In genomic region chr6:33201935-33202334, GRCh38 we compare ENCODE assay signal across 8 cellular contexts. TPM values are rescaled to one million over a fixed set of nuclear protein-coding genes. Genes with fewer than 3 reads are reported as not detected.
DNase-seq lines count a peak whose midpoint lies in the region; ATAC-seq and TF ChIP-seq lines count a peak whose summit lies in the region.

No MANE protein-coding gene starts in this region.

- no peaks in the 10 kb centered on the region for H3K27me3 Mint-ChIP-seq in CD4-positive, alpha-beta T cell
- peaks cover 18% of the 10 kb centered on the region for H3K27me3 Mint-ChIP-seq in endodermal cell (ENCODE audit: insufficient read depth)

- H4K20me1 ChIP-seq in OCI-LY3 (ENCODE audit: insufficient read depth, low read length) (no peaks in the 10 kb centered on the region; the same call in 1 of the 2 replicates), osteoblast (ENCODE audit: insufficient read depth, low read length) (peaks cover 51% of the 10 kb centered on the region)

- H3K79me2 ChIP-seq in OCI-LY3 (ENCODE audit: low read length), result peaks cover 36% of the 10 kb centered on the region
- peaks cover 66% of the 10 kb centered on the region for H3K79me2 ChIP-seq in osteoblast (ENCODE audit: insufficient read depth, low read length)

- H3K4me3 ChIP-seq in OCI-LY3 (ENCODE audit: low read length) (peak overlapping the region; percentile 97), endodermal cell (ENCODE audit: low read length) (peak overlapping the region; percentile 99), osteoblast (ENCODE audit: insufficient read depth, low read length) (peak overlapping the region; percentile 81), sigmoid colon (peak overlapping the region in 2 of 4 donors; percentile 77 to 90)

- CTCF ChIA-PET in CD4-positive, alpha-beta T cell (lab: Charles Lee), result no interaction called here

- ATAC-seq in CD4-positive, alpha-beta T cell (ENCODE audit: poor library complexity), result no peak
- no peak for ATAC-seq in HG03097 (IDR thresholded peaks at IDR 0.05; ENCODE audit: low FRiP score, unreplicated experiment)

- H3K9me3 Mint-ChIP-seq in CD4-positive, alpha-beta T cell, result no peaks in the 10 kb centered on the region
- no peaks in the 10 kb centered on the region for H3K9me3 Mint-ChIP-seq in endodermal cell

- peaks cover 23% of the 10 kb centered on the region for H3K36me3 ChIP-seq in OCI-LY3 (replicated peaks; ENCODE audit: low read depth, low read length)
- peaks cover 24% of the 10 kb centered on the region for H3K36me3 ChIP-seq in endodermal cell (ENCODE audit: control insufficient read depth, insufficient read depth, low read length)
- H3K36me3 ChIP-seq in osteoblast (ENCODE audit: insufficient read depth, low read length), result peaks cover 33% of the 10 kb centered on the region
- peaks cover 13 to 35% (median 17%) of the 10 kb centered on the region in 4 donors for H3K36me3 ChIP-seq in sigmoid colon

- H3K9me3 ChIP-seq in CD4-positive, alpha-beta T cell (ENCODE audit: control insufficient read depth, low read length), result no peaks in the 10 kb centered on the region
- H3K9me3 ChIP-seq in OCI-LY3 (ENCODE audit: insufficient read depth, low read length) (no peaks in the 10 kb centered on the region), endodermal cell (ENCODE audit: control insufficient read depth, low read length) (no peaks in the 10 kb centered on the region), osteoblast (ENCODE audit: low read depth, low read length) (no peaks in the 10 kb centered on the region), sigmoid colon (no peaks in the 10 kb centered on the region)

- no peak overlapping the region for H3K27ac ChIP-seq in CD4-positive, alpha-beta T cell (ENCODE audit: low read depth, low read length)
- H3K27ac ChIP-seq in OCI-LY3 (ENCODE audit: low read length) (no peak overlapping the region), endodermal cell (ENCODE audit: low read depth, low read length) (no peak overlapping the region), osteoblast (ENCODE audit: low read depth, low read length) (peak overlapping the region; percentile 98), sigmoid colon (peak overlapping the region in 2 of 4 donors; percentile 96 to 98)

- H3K4me2 ChIP-seq in OCI-LY3 (ENCODE audit: low read length) (peak overlapping the region; percentile 100), osteoblast (ENCODE audit: insufficient read depth, low read length) (peak overlapping the region; percentile 99)

- peak overlapping the region; percentile 98 for H3K4me3 Mint-ChIP-seq in CD4-positive, alpha-beta T cell
- H3K4me3 Mint-ChIP-seq in endodermal cell, result peak overlapping the region; percentile 96

- no peaks in the 10 kb centered on the region for H3K27me3 ChIP-seq in CD4-positive, alpha-beta T cell (ENCODE audit: control insufficient read depth, insufficient read depth, low read length)
- no peaks in the 10 kb centered on the region for H3K27me3 ChIP-seq in OCI-LY3 (ENCODE audit: low read depth, low read length)
- H3K27me3 ChIP-seq in endodermal cell (ENCODE audit: control insufficient read depth, insufficient read depth, low read length, poor library complexity, severe bottlenecking), result no peaks in the 10 kb centered on the region
- H3K27me3 ChIP-seq in osteoblast (ENCODE audit: insufficient read depth, low read length), result no peaks in the 10 kb centered on the region
- H3K27me3 ChIP-seq in sigmoid colon, result no peaks in the 10 kb centered on the region

- peaks cover 74% of the 10 kb centered on the region for H3K36me3 Mint-ChIP-seq in CD4-positive, alpha-beta T cell (ENCODE audit: low read depth)
- peaks cover 26% of the 10 kb centered on the region for H3K36me3 Mint-ChIP-seq in endodermal cell (ENCODE audit: low read depth)

- H2AFZ ChIP-seq in OCI-LY3 (ENCODE audit: low read depth, low read length) (no peak overlapping the region), osteoblast (ENCODE audit: low read length) (no peak overlapping the region)

- H3K27ac Mint-ChIP-seq in CD4-positive, alpha-beta T cell, result peak overlapping the region; percentile 100
- H3K27ac Mint-ChIP-seq in endodermal cell, result peak overlapping the region; percentile 99

- peaks cover 88% of the 10 kb centered on the region for H3K4me1 Mint-ChIP-seq in CD4-positive, alpha-beta T cell (ENCODE audit: low read depth)
- H3K4me1 Mint-ChIP-seq in endodermal cell, result peaks cover 30% of the 10 kb centered on the region

- DNase-seq in CD4-positive, alpha-beta T cell, result no peak
- DNase-seq in endodermal cell (no peak), osteoblast (ENCODE audit: insufficient read length, low spot score, missing footprints) (peak; percentile 71), NOMO-1 (lab: John Stamatoyannopoulos, UW; ENCODE audit: unreplicated experiment in 2 of 2) (no peak), sigmoid colon (no peak), hippocampal formation (lab: John Stamatoyannopoulos, UW) (no peak)

- peaks cover 22% of the 10 kb centered on the region for H3K4me1 ChIP-seq in OCI-LY3 (ENCODE audit: low read length)
- H3K4me1 ChIP-seq in endodermal cell (ENCODE audit: control insufficient read depth, insufficient read depth, low read length), result peaks cover 7% of the 10 kb centered on the region
- H3K4me1 ChIP-seq in osteoblast (ENCODE audit: insufficient read depth, low read length), result peaks cover 67% of the 10 kb centered on the region
- H3K4me1 ChIP-seq in sigmoid colon, result peaks cover 0 to 68% (median 55%) of the 10 kb centered on the region in 4 donors

- WGBS in endodermal cell (ENCODE audit: insufficient coverage in 1 of 2, insufficient read length in 1 of 2), 2 experiments, result 86 to 91% methylated on average over 2 to 5 of the region's 6 CpGs
- WGBS in sigmoid colon, 2 donors, result 84 to 90% methylated on average over 6 of the region's 6 CpGs

- peak overlapping the region; percentile 98; the same call in 1 of the 2 replicates for H3K9ac ChIP-seq in OCI-LY3 (ENCODE audit: low read length)
- H3K9ac ChIP-seq in endodermal cell (ENCODE audit: extremely low read depth, low read length, poor library complexity, severe bottlenecking), result peak overlapping the region; percentile 99

- no peak for TF ChIP-seq POLR2A in sigmoid colon (IDR thresholded peaks at IDR 0.05)

- intact Hi-C loops in CD4-positive, alpha-beta T cell (cut with DNase I, micrococcal nuclease), result loop anchor here (2.0 to 10.0 kb wide), 7 partner anchors 69 to 1537 kb away; partner anchors contain the start of genes C6orf47 (in 1 of the 2), CSNK2B (in 1 of the 2), FKBPL (in 1 of the 2) and GPANK1 (in 1 of the 2)
- intact Hi-C loops in sigmoid colon (cut with DNase I), result loop anchor here (2.0 to 10.0 kb wide), 7 partner anchors 41 to 1007 kb away; partner anchors contain the start of genes BRD2, GPSM3, PBX2 and RPS18

- POLR2A ChIA-PET in CD4-positive, alpha-beta T cell (lab: Charles Lee), result no interaction called here

- TF ChIP-seq EP300 in sigmoid colon (IDR thresholded peaks at IDR 0.05), result no peak

- no peak for TF ChIP-seq CTCF in CD4-positive, alpha-beta T cell (IDR thresholded peaks at IDR 0.05)
- TF ChIP-seq CTCF in OCI-LY3 (IDR thresholded peaks at IDR 0.05; ENCODE audit: low read depth, low read length) (no peak), endodermal cell (conservative IDR thresholded peaks at IDR 0.05) (no peak), osteoblast (IDR thresholded peaks at IDR 0.05; ENCODE audit: extremely low read depth, low read depth, low read length) (no peak), sigmoid colon (IDR thresholded peaks at IDR 0.05) (no peak)

RNA-seq across cellular contexts. Expression of gene SLC39A7, which starts 1.3 kb away (rescaled TPM):
- 1 to 10 TPM; 8.6 to 9.6 TPM for total RNA-seq in CD4-positive, alpha-beta T cell
- total RNA-seq in endodermal cell (100 to 1,000 TPM; 123 to 163 TPM), osteoblast (108 and 109 TPM in 2 replicates), sigmoid colon (10 to 100 TPM; 48.7 to 52.1 (median 49.8) TPM)
- 107 TPM for polyA plus RNA-seq in endodermal cell (2013, experiment 1 of 2)
- 105 TPM for polyA plus RNA-seq in endodermal cell (2013, experiment 2 of 2)
- polyA plus RNA-seq in sigmoid colon, result 100 to 1,000 TPM in 1 of 3 donors, 10 to 100 TPM in 2; 31.2 to 189 (median 31.2) TPM

RNA-seq across cellular contexts. Expression of gene RXRB, which starts 1.5 kb away (rescaled TPM):
- 10 to 100 TPM; 42.9 to 45.0 TPM for total RNA-seq in CD4-positive, alpha-beta T cell
- total RNA-seq in endodermal cell (10 to 100 TPM; 24.8 to 27.2 TPM), osteoblast (19.2 and 20.9 TPM in 2 replicates), sigmoid colon (10 to 100 TPM; 27.8 to 32.4 (median 30.4) TPM)
- polyA plus RNA-seq in endodermal cell (2013, experiment 1 of 2), result 46.3 TPM
- polyA plus RNA-seq in endodermal cell (2013, experiment 2 of 2), result 38.0 TPM
- 10 to 100 TPM; 15.6 to 33.2 (median 16.2) TPM for polyA plus RNA-seq in sigmoid colon

RNA-seq across cellular contexts. Expression of gene HSD17B8, which starts 2.5 kb away (rescaled TPM):
- total RNA-seq in CD4-positive, alpha-beta T cell, result 10 to 100 TPM in 1 of 2 experiments, 1 to 10 TPM in 1; 8.6 to 10.5 TPM
- total RNA-seq in endodermal cell (1 to 10 TPM; 5.7 to 6.8 TPM), osteoblast (2.7 and 3.3 TPM in 2 replicates), sigmoid colon (10 to 100 TPM in 3 of 4 donors, not detected in 1; 17.3 to 19.0 (median 18.9) TPM)
- 13.2 TPM for polyA plus RNA-seq in endodermal cell (2013, experiment 1 of 2)
- polyA plus RNA-seq in endodermal cell (2013, experiment 2 of 2), result 12.2 TPM
- polyA plus RNA-seq in sigmoid colon, result 10 to 100 TPM; 18.6 to 27.3 (median 21.3) TPM

RNA-seq across cellular contexts. Expression of gene RING1, which starts 6.4 kb away (rescaled TPM):
- 10 to 100 TPM; 27.1 to 28.6 TPM for total RNA-seq in CD4-positive, alpha-beta T cell
- total RNA-seq in endodermal cell, result 10 to 100 TPM; 31.0 to 31.8 TPM
- polyA plus RNA-seq in endodermal cell (2013, experiment 1 of 2), result 65.4 TPM
- 55.9 TPM for polyA plus RNA-seq in endodermal cell (2013, experiment 2 of 2)
- 34.0 and 34.2 TPM in 2 replicates for total RNA-seq in osteoblast
- total RNA-seq in sigmoid colon, result 10 to 100 TPM; 13.2 to 18.1 (median 17.1) TPM
- polyA plus RNA-seq in sigmoid colon, result 10 to 100 TPM; 27.7 to 36.0 (median 32.7) TPM

RNA-seq across cellular contexts. Expression of gene COL11A2, which starts 9.7 kb away (rescaled TPM):
- total RNA-seq in CD4-positive, alpha-beta T cell, result 1 to 10 TPM; 2.8 to 3.0 TPM
- total RNA-seq in endodermal cell, result 1 to 10 TPM; 1.3 to 2.8 TPM
- 17.6 TPM for polyA plus RNA-seq in endodermal cell (2013, experiment 1 of 2)
- 13.1 TPM for polyA plus RNA-seq in endodermal cell (2013, experiment 2 of 2)
- total RNA-seq in osteoblast, result 1.8 TPM in 2 replicates
- 1 to 10 TPM in 1 of 4 donors, under 1 TPM in 2, not detected in 1; 0.16 to 1.4 (median 0.41) TPM for total RNA-seq in sigmoid colon
- polyA plus RNA-seq in sigmoid colon, result under 1 TPM in 1 of 3 donors, not detected in 2; 0.60 TPM

Comparison
In these comparisons a context has a peak if more than half of its experiments do, and no peak if none do; other contexts are left out.
1. RNA of gene SLC39A7, which starts 1.3 kb away (total RNA-seq): 123 to 163 TPM in endodermal cell, 108 to 109 TPM in osteoblast and 48.7 to 52.1 TPM in sigmoid colon; 8.6 to 9.6 TPM in CD4-positive, alpha-beta T cell; every median in the first group is over 4 times any median in the second.